19 cellular contexts compared by ENCODE assay signal in genomic region chr11:11125618-11126017, GRCh38.
"Had no signal": no experiment of that assay in that cellular context is flagged by ENCODE, and none has a peak within 500 bp of the region (broad histone marks: within the 10 kb centered on the region; RNA-seq: fewer than 3 reads in every experiment).

No MANE protein-coding gene starts in this region.

- FAIRE-seq: astrocyte, kidney, small intestine had no signal

- H3K27me3 ChIP-seq: left lung, upper lobe of left lung had no signal

- ATAC-seq: activated T-cell treated with anti-CD3 and anti-CD28 coated beads, Interleukin-2, amount 50 U/mL, for 4 hours; foreskin keratinocyte; left lung; naive thymus-derived CD4-positive, alpha-beta T cell; sciatic nerve; stimulated activated naive CD8-positive, alpha-beta T cell treated with anti-CD3 and anti-CD28 coated beads, Interleukin-15, Interleukin-2, amounts not matched to agents 100 U/mL and 50 U/mL, for 24 hours had no signal

- H3K4me1 ChIP-seq: foreskin keratinocyte, left lung, upper lobe of left lung had no signal

- H3K27ac ChIP-seq: foreskin keratinocyte, left lung, upper lobe of left lung had no signal

- H3K36me3 ChIP-seq: left lung, upper lobe of left lung had no signal

- H3K4me3 ChIP-seq: left lung, upper lobe of left lung had no signal

- DNase-seq: activated CD4-positive, alpha-beta T cell treated with anti-CD3 and anti-CD28 coated beads for 4 hours; activated CD4-positive, alpha-beta T cell treated with anti-CD3 and anti-CD28 coated beads, Interleukin-2, amount 50 U/mL, for 48 hours; activated CD4-positive, CD25-positive, alpha-beta regulatory T cell; activated CD8-positive, alpha-beta memory T cell treated with anti-CD3 and anti-CD28 coated beads, Interleukin-2, amount 50 U/mL, for 48 hours; activated naive CD4-positive, alpha-beta T cell treated with Interleukin-2 at 50 U/mL for 16 hours; activated naive CD8-positive, alpha-beta T cell treated with anti-CD3 and anti-CD28 coated beads for 36 hours; activated T-cell treated with anti-CD3 and anti-CD28 coated beads, Interleukin-2, amount 50 U/mL, for 4 hours; effector memory CD4-positive, alpha-beta T cell; foreskin keratinocyte; kidney; left lung; naive thymus-derived CD4-positive, alpha-beta T cell; occipital lobe; small intestine; stimulated activated naive CD8-positive, alpha-beta T cell treated with anti-CD3 and anti-CD28 coated beads, Interleukin-15, Interleukin-2, amounts not matched to agents 100 U/mL and 50 U/mL, for 24 hours; T-helper 9 cell; upper lobe of left lung had no signal

- H3K9me3 ChIP-seq: left lung, upper lobe of left lung had no signal
